19 cellular contexts compared by ENCODE assay signal in the genomic region with DNA sequence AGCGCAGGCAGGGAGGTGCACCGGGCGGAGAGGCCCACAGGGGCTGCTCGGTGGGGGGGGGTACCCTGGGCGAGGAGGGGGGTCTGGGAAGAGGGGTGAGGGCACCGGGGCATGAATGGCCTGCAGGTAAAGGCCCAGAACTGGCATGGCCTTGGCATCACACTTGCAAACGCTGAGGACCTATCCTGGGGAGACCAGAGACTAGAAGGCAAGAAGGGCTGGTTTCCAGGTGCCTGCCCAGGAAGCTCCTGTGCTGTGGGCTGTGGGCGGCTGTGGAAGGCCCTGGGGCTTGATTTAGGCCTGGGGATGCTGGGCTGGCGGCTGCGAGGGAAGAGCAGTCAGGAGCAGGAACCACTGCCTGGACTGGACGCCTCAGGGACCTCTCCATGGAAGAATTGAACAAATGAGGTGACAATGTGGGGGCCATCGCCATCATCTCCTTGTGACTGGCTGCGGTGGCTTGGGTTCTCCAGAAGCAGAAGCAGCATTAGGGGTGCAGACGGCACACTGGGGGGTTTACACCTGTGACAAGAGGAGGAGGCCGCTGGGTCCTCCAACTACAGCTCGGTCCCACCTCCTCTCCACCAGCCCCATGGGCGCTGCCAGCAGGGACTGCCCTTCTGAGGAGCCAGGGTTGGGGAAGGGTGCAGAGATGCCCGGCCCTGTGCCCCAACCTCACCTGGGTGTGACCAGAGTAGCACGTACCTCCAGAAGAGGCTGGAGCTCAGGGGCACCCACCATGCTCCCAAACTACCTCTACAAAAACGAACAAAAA. TPM values are rescaled to one million over a fixed set of nuclear protein-coding genes. Genes with fewer than 3 reads are reported as not detected.
A peak's percentile ranks its signal among the peaks of the same experiment; 100 is the strongest.
DNase-seq lines count a peak whose midpoint lies in the region; ATAC-seq, FAIRE-seq and TF ChIP-seq lines count a peak whose summit lies in the region.
"Had no signal": no experiment of that assay in that cellular context is flagged by ENCODE, and none has a peak within 500 bp of the region (broad histone marks: within the 10 kb centered on the region; RNA-seq: fewer than 3 reads in every experiment).

No MANE protein-coding gene starts in this region.

- H4K20me1 ChIP-seq in DND-41 (ENCODE audit: insufficient read depth, low read length) (peaks cover 7% of the 10 kb centered on the region; the same call in 1 of the 2 replicates), HepG2 (ENCODE audit: insufficient read depth, low read length) (no peaks in the 10 kb centered on the region)

- no peak for DNase-seq in DND-41
- DNase-seq in Panc1 (ENCODE audit: low read depth, low spot score), result no peak
- DNase-seq in HepG2 (ENCODE audit: low spot score), result no peak
- DNase-seq in sigmoid colon, result peak; percentile 73
- no peak for DNase-seq in HEK293T (ENCODE audit: extremely low spot score)
- DNase-seq in transverse colon, result no peak
- DNase-seq in CD4-positive, alpha-beta memory T cell, result no peak
- no peak for DNase-seq in stimulated activated naive CD4-positive, alpha-beta T cell (lab: John Stamatoyannopoulos, UW)
- DNase-seq: C1 segment of cervical spinal cord; EL; NCI-H1436; NCI-H2029; NCI-H2171 treated with DMSO at 0.1 percent for 48 hours; NCI-H446 treated with DMSO at 0.1 percent for 48 hours; NK-92 treated with Interleukin-12 subunit alpha and Interleukin-12 subunit beta, amount 100 ng/mL, for 24 hours; PC-9 had no signal

- 41% methylated on average over 20 of the region's 20 CpGs for WGBS in HepG2 (ENCODE audit: low lambda C conversion rate)
- WGBS in sigmoid colon, 2 donors, result 79 to 87% methylated on average over 20 of the region's 20 CpGs
- 79 to 86% methylated on average over 12 to 20 of the region's 20 CpGs for WGBS in transverse colon (ENCODE audit: low coverage in 1 of 2), 2 donors

- H3K79me2 ChIP-seq in DND-41 (ENCODE audit: insufficient read depth, low read length), result no peaks in the 10 kb centered on the region
- no peaks in the 10 kb centered on the region for H3K79me2 ChIP-seq in HepG2 (ENCODE audit: insufficient read depth, low read length)

- peaks cover 1 to 5% of the 10 kb centered on the region in 2 donors for H3K36me3 Mint-ChIP-seq in CD4-positive, alpha-beta memory T cell

- H3K4me3 ChIP-seq in DND-41 (ENCODE audit: low read depth in 1 of 2, low read length in 2 of 2), result no peak overlapping the region
- H3K4me3 ChIP-seq in Panc1 (ENCODE audit: low read depth in 2 of 2, low read length in 2 of 2), result no peak overlapping the region
- H3K4me3 ChIP-seq in HepG2 (replicated peaks in 1 of 3; ENCODE audit: insufficient read depth in 1 of 3, low read depth in 2 of 3, low read length in 3 of 3), result no peak overlapping the region
- H3K4me3 ChIP-seq in sigmoid colon, result no peak overlapping the region
- H3K4me3 ChIP-seq in transverse colon, result no peak overlapping the region
- no peak overlapping the region for H3K4me3 ChIP-seq in CD4-positive, alpha-beta memory T cell (ENCODE audit: low read length in 2 of 2)
- H3K4me3 ChIP-seq: GM23338, PC-9 had no signal

- no peak for TF ChIP-seq POLR2A in HepG2 (IDR thresholded peaks at IDR 0.05; ENCODE audit: insufficient read depth in 1 of 2, low read depth in 2 of 2, low read length in 2 of 2)
- no peak for TF ChIP-seq POLR2A in sigmoid colon (IDR thresholded peaks at IDR 0.05)
- no peak for TF ChIP-seq POLR2A in transverse colon (IDR thresholded peaks at IDR 0.05)

- H3K4me2 ChIP-seq in DND-41 (ENCODE audit: insufficient read depth, low read length), result no peak overlapping the region
- no peak overlapping the region for H3K4me2 ChIP-seq in HepG2 (ENCODE audit: low read depth, low read length)
- H3K4me2 ChIP-seq: GM23338, KMS-11, PC-9 had no signal

- POLR2A ChIA-PET in Panc1 (lab: Charles Lee) (interaction anchor here (0.6 kb wide), 1 partner anchor 42 kb away, joined by 3 read pairs; no protein-coding TSS in a partner anchor), HepG2 (lab: Yijun Ruan, JAX) (interaction anchor here (1.8 kb wide), 1 partner anchor 139 kb away, joined by 4 read pairs; no protein-coding TSS in a partner anchor), HEK293T (lab: Yijun Ruan, JAX) (no interaction called here)
- POLR2A ChIA-PET in CD4-positive, alpha-beta memory T cell (lab: Charles Lee; ENCODE audit: partially characterized antibody), result no interaction called here

- ATAC-seq in DND-41 (ENCODE audit: insufficient read depth, low read depth) (0 out of 3 replicates have a peak, but pooled peaks have one; percentile 32), Panc1 (0 out of 2 replicates have a peak, but pooled peaks have one; percentile 24), HepG2 (no peak)
- ATAC-seq: GM23338 had no signal

- TF ChIP-seq RAD21 in HepG2 (CRISPR knock-in tag; IDR thresholded peaks at IDR 0.05), result no peak

- intact Hi-C loops in Panc1 (cut with micrococcal nuclease; ENCODE audit: unreplicated experiment) (no loop called here), HepG2 (cut with micrococcal nuclease; ENCODE audit: unreplicated experiment) (no loop called here), sigmoid colon (cut with DNase I) (no loop called here), transverse colon (cut with DNase I; ENCODE audit: low total_unique reads) (no loop called here)
- intact Hi-C loops in CD4-positive, alpha-beta memory T cell (cut with micrococcal nuclease), result no loop called here

- CTCF ChIA-PET in Panc1 (lab: Charles Lee) (no interaction called here), HepG2 (lab: Yijun Ruan, JAX; ENCODE audit: low intra/inter-chr PET ratio, low total read pairs) (no interaction called here), HEK293T (lab: Yijun Ruan, JAX) (no interaction called here)
- CTCF ChIA-PET in CD4-positive, alpha-beta memory T cell (lab: Charles Lee; ENCODE audit: partially characterized antibody), result interaction anchor here (0.7 kb wide), 1 partner anchor 171 kb away, joined by 3 read pairs; no protein-coding TSS in a partner anchor

- H3K36me3 ChIP-seq in DND-41 (ENCODE audit: insufficient read depth, low read length), result no peaks in the 10 kb centered on the region
- no peaks in the 10 kb centered on the region for H3K36me3 ChIP-seq in Panc1 (ENCODE audit: control insufficient read depth, insufficient read depth, low read length)
- H3K36me3 ChIP-seq in HepG2 (replicated peaks in 1 of 2; ENCODE audit: control insufficient read depth in 1 of 2, insufficient read depth in 2 of 2, low read length in 2 of 2), result no peaks in the 10 kb centered on the region
- H3K36me3 ChIP-seq in sigmoid colon, result no peaks in the 10 kb centered on the region
- no peaks in the 10 kb centered on the region for H3K36me3 ChIP-seq in transverse colon
- no peaks in the 10 kb centered on the region for H3K36me3 ChIP-seq in CD4-positive, alpha-beta memory T cell (ENCODE audit: insufficient read depth, low read length)

- H3K9ac ChIP-seq in DND-41 (ENCODE audit: low read depth, low read length) (no peak overlapping the region), HepG2 (ENCODE audit: insufficient read depth, low read depth, low read length) (no peak overlapping the region)
- H3K9ac ChIP-seq: KMS-11 had no signal

- BruUV-seq in Panc1 (replicated peaks; lab: Mats Ljungman, UMichigan), result no TSS peak
- no TSS peak for BruUV-seq in HepG2 (replicated peaks; lab: Mats Ljungman, UMichigan)

- TF ChIP-seq CTCF in DND-41 (IDR thresholded peaks at IDR 0.05; ENCODE audit: borderline replicate concordance, extremely low read depth, low read length, poor library complexity, severe bottlenecking) (no peak), Panc1 (IDR thresholded peaks at IDR 0.05) (no peak), HepG2 (CRISPR knock-in tag; IDR thresholded peaks at IDR 0.05) (no peak), sigmoid colon (IDR thresholded peaks at IDR 0.05) (no peak), transverse colon (IDR thresholded peaks at IDR 0.05) (no peak)

- no peaks in the 10 kb centered on the region for H3K4me1 ChIP-seq in DND-41 (ENCODE audit: insufficient read depth, low read length)
- H3K4me1 ChIP-seq in Panc1 (ENCODE audit: control insufficient read depth, insufficient read depth, low read length), result no peaks in the 10 kb centered on the region
- H3K4me1 ChIP-seq in HepG2 (ENCODE audit: insufficient read depth, low read length), result peaks cover 16% of the 10 kb centered on the region
- no peaks in the 10 kb centered on the region for H3K4me1 ChIP-seq in sigmoid colon
- no peaks in the 10 kb centered on the region for H3K4me1 ChIP-seq in transverse colon
- no peaks in the 10 kb centered on the region for H3K4me1 ChIP-seq in CD4-positive, alpha-beta memory T cell (ENCODE audit: insufficient read depth, low read length)

- no peak overlapping the region for H3K4me3 Mint-ChIP-seq in CD4-positive, alpha-beta memory T cell
- H3K4me3 Mint-ChIP-seq: GM23338 had no signal

- H3K27me3 ChIP-seq in DND-41 (ENCODE audit: insufficient read depth, low read length, poor library complexity) (no peaks in the 10 kb centered on the region), Panc1 (ENCODE audit: control insufficient read depth, insufficient read depth, low read length) (no peaks in the 10 kb centered on the region), HepG2 (ENCODE audit: control insufficient read depth in 1 of 2, insufficient read depth in 2 of 2, low read length in 2 of 2) (peaks cover 0 to 20% of the 10 kb centered on the region in 2 experiments; a peak in 4 of 5 replicates), sigmoid colon (no peaks in the 10 kb centered on the region), transverse colon (no peaks in the 10 kb centered on the region)
- H3K27me3 ChIP-seq in CD4-positive, alpha-beta memory T cell (ENCODE audit: insufficient read depth, low read length), result no peaks in the 10 kb centered on the region

- in situ Hi-C loops in Panc1 (cut with HindIII; ENCODE audit: low pct_unique_long_range_greater_than_20kb, low sequenced_read_pairs) (no loop called here), HepG2 (cut with HindIII; ENCODE audit: extremely low pct_ligation_motif_present, low pct_unique_long_range_greater_than_20kb) (no loop called here), transverse colon (cut with MboI; ENCODE audit: low pct_ligation_motif_present in 1 of 4, low pct_unique_long_range_greater_than_20kb in 1 of 4, low sequenced_read_pairs in 3 of 4) (no loop called here)

- FAIRE-seq in HepG2 (lab: Jason Lieb, UNC), result no peak
- FAIRE-seq: A204.1 had no signal

- peaks cover 0 to 30% (median 21%) of the 10 kb centered on the region in 8 donors for H3K9me3 Mint-ChIP-seq in CD4-positive, alpha-beta memory T cell

- H3K9me3 ChIP-seq in DND-41 (ENCODE audit: insufficient read depth, low read length, severe bottlenecking) (peaks cover 4% of the 10 kb centered on the region), Panc1 (ENCODE audit: control insufficient read depth, insufficient read depth, low read depth, low read length) (peaks cover 5% of the 10 kb centered on the region), HepG2 (ENCODE audit: low read length) (no peaks in the 10 kb centered on the region), sigmoid colon (peaks cover 0 to 6% (median 0%) of the 10 kb centered on the region in 4 donors), transverse colon (peaks cover 0 to 7% of the 10 kb centered on the region in 2 donors)
- H3K9me3 ChIP-seq in CD4-positive, alpha-beta memory T cell (ENCODE audit: control insufficient read depth in 1 of 2, low read length in 2 of 2), result no peaks in the 10 kb centered on the region

- H2AFZ ChIP-seq in DND-41 (ENCODE audit: low read depth, low read length), result no peak overlapping the region
- H2AFZ ChIP-seq in HepG2 (ENCODE audit: low read length), result no peak overlapping the region
- H2AFZ ChIP-seq: GM23338, PC-9 had no signal

- H3K4me1 Mint-ChIP-seq in CD4-positive, alpha-beta memory T cell, result peaks cover 0 to 5% (median 0%) of the 10 kb centered on the region in 4 donors

- no peak overlapping the region for H3K27ac Mint-ChIP-seq in CD4-positive, alpha-beta memory T cell
- H3K27ac Mint-ChIP-seq: GM23338 had no signal

- TF ChIP-seq EP300 in HepG2 (IDR thresholded peaks at IDR 0.05; ENCODE audit: low read depth in 2 of 2, low read length in 2 of 2) (no peak), HepG2 (CRISPR knock-in tag; IDR thresholded peaks at IDR 0.05; ENCODE audit: borderline replicate concordance) (no peak), sigmoid colon (IDR thresholded peaks at IDR 0.05) (no peak), transverse colon (IDR thresholded peaks at IDR 0.05; ENCODE audit: low read depth) (no peak)

- H3K27ac ChIP-seq in DND-41 (ENCODE audit: low read length) (no peak overlapping the region), Panc1 (ENCODE audit: low read length) (no peak overlapping the region), HepG2 (ENCODE audit: extremely low read length, insufficient read depth, low read length) (no peak overlapping the region), sigmoid colon (no peak overlapping the region), transverse colon (no peak overlapping the region)
- H3K27ac ChIP-seq in CD4-positive, alpha-beta memory T cell (ENCODE audit: low read depth, low read length), result no peak overlapping the region
- H3K27ac ChIP-seq: KMS-11, PC-9 had no signal

- H3K27me3 Mint-ChIP-seq in CD4-positive, alpha-beta memory T cell, result no peaks in the 10 kb centered on the region

RNA-seq across cellular contexts. Expression of gene IRF4, which starts 32.1 kb away (rescaled TPM):
- 0.72 TPM for total RNA-seq in Panc1 (2021; ENCODE audit: unreplicated experiment)
- not detected for polyA plus RNA-seq in Panc1 (2012; ENCODE audit: insufficient read length)
- total RNA-seq in HepG2 (2016; rRNA removed; fragmentation: Illumina TruSeq; extraction: Trizol), result 0.07 and 0.09 TPM in 2 replicates
- not detected in 2 replicates for total RNA-seq in HepG2 (2016; cell fraction: cytosol; rRNA removed; fragmentation: Illumina TruSeq; extraction: Trizol; ENCODE audit: low read depth)
- 0.06 and 0.13 TPM in 2 replicates for total RNA-seq in HepG2 (2016; cell fraction: insoluble cytoplasmic fraction; rRNA removed; fragmentation: Illumina TruSeq; extraction: Trizol)
- total RNA-seq in HepG2 (2016; cell fraction: membrane; rRNA removed; fragmentation: Illumina TruSeq; extraction: Trizol), result 0.19 and 0.21 TPM in 2 replicates
- 0.09 TPM in 1 of 2 replicates, not detected in the other for total RNA-seq in HepG2 (2016; cell fraction: nucleus; rRNA removed; fragmentation: Illumina TruSeq; extraction: Trizol)
- 0.07 TPM in 2 replicates for polyA plus RNA-seq in HepG2 (2011; rRNA removed)
- polyA plus RNA-seq in HepG2 (2011; cell fraction: cytosol; rRNA removed), result 0.04 and 0.24 TPM in 2 replicates
- polyA plus RNA-seq in HepG2 (2011; cell fraction: nucleus; rRNA removed), result 0.16 and 0.51 TPM in 2 replicates
- polyA plus RNA-seq in HepG2 (2012), result 0.04 and 0.11 TPM in 2 replicates
- polyA plus RNA-seq in HepG2 (2016; cell fraction: cytosol; fragmentation: Illumina TruSeq; extraction: Trizol; ENCODE audit: low read depth), result not detected in 2 replicates
- polyA plus RNA-seq in HepG2 (2016; cell fraction: insoluble cytoplasmic fraction; fragmentation: Illumina TruSeq; extraction: Trizol; ENCODE audit: low read depth), result 0.09 and 0.10 TPM in 2 replicates
- 0.03 and 0.05 TPM in 2 replicates for polyA plus RNA-seq in HepG2 (2016; cell fraction: membrane; fragmentation: Illumina TruSeq; extraction: Trizol; ENCODE audit: low read depth)
- polyA plus RNA-seq in HepG2 (2016; cell fraction: nucleus; fragmentation: Illumina TruSeq; extraction: Trizol; ENCODE audit: insufficient read depth, low read depth), result 0.11 and 0.30 TPM in 2 replicates
- 0.72 TPM in 1 of 2 replicates, not detected in the other for polyA minus RNA-seq in HepG2 (2011; rRNA and poly(A)+ RNA removed; ENCODE audit: low replicate concordance)
- polyA minus RNA-seq in HepG2 (2011; cell fraction: cytosol; rRNA and poly(A)+ RNA removed), result not detected in 2 replicates
- 0.12 and 0.13 TPM in 2 replicates for polyA minus RNA-seq in HepG2 (2011; cell fraction: nucleus; rRNA and poly(A)+ RNA removed)
- total RNA-seq in sigmoid colon, result under 1 TPM; 0.28 to 0.68 (median 0.34) TPM
- polyA plus RNA-seq in sigmoid colon, result 1 to 10 TPM in 1 of 3 donors, under 1 TPM in 2; 0.46 to 9.3 (median 0.60) TPM
- 10 to 100 TPM in 1 of 4 donors, 1 to 10 TPM in 2, under 1 TPM in 1; 0.40 to 18.4 (median 4.3) TPM for total RNA-seq in transverse colon
- total RNA-seq in CD4-positive, alpha-beta memory T cell, result 1 to 10 TPM; 8.5 to 8.6 TPM
- polyA plus RNA-seq in CD4-positive, alpha-beta memory T cell, result 1 to 10 TPM; 2.7 to 5.7 TPM
- total RNA-seq: PC-9 had no signal

Comparison
In these comparisons a context has a peak if more than half of its experiments do, and no peak if none do; other contexts are left out.
1. POLR2A ChIA-PET loops: an anchor here in Panc1 (0.6 kb wide) and HepG2 (1.8 kb wide); none called in HEK293T and CD4-positive, alpha-beta memory T cell.